22 cellular contexts compared by ENCODE assay signal in the genomic region with DNA sequence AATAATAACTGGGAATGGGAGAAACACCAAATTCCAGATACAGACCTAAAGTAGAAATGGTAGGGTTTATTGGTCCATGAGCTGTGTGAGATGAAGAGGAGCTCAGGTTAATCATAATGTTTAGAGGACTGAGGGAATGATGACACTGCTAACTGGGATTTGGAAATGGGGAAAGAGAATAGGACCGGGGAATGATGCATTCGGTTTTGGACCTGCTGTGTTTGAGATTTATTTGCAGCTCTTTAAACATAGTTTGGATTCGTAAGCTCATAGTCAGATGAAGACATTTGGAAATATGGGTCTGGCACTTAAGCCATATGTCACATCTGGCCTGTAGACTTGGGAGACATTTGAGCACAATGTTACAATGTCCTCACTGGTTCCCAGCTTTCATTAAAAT.
DNase-seq lines count a peak whose midpoint lies in the region; ATAC-seq and TF ChIP-seq lines count a peak whose summit lies in the region.
"Had no signal": no experiment of that assay in that cellular context is flagged by ENCODE, and none has a peak within 500 bp of the region (broad histone marks: within the 10 kb centered on the region; RNA-seq: fewer than 3 reads in every experiment).

No MANE protein-coding gene starts in this region.

- H3K4me3 ChIP-seq in AG04450 (ENCODE audit: low read depth, low read length) (no peak overlapping the region), astrocyte of the spinal cord (ENCODE audit: low read depth, low read length) (no peak overlapping the region)
- H3K4me3 ChIP-seq: body of pancreas, vagina had no signal

- CTCF ChIA-PET in AG04450 (lab: Charles Lee), result interaction anchor here (2.7 kb wide), 1 partner anchor 585 kb away, joined by 12 read pairs; no protein-coding TSS in a partner anchor

- no peaks in the 10 kb centered on the region for H3K27me3 ChIP-seq in AG04450 (ENCODE audit: control insufficient read depth, insufficient read depth, low read length)
- H3K27me3 ChIP-seq: body of pancreas, vagina had no signal

- in situ Hi-C loops in astrocyte of the spinal cord (cut with HindIII; ENCODE audit: low sequenced_read_pairs), result no loop called here

- DNase-seq in AG04450 (ENCODE audit: low read depth, low spot score), result peak; percentile 44
- peak; percentile 83 for DNase-seq in GM04504 (ENCODE audit: low read depth)
- DNase-seq in astrocyte of the spinal cord (ENCODE audit: low read depth, low spot score), result peak; percentile 38
- DNase-seq in hepatic stellate cell (ENCODE audit: low spot score), result peak; percentile 25
- DNase-seq in NCI-H2196 (lab: John Stamatoyannopoulos, UW; ENCODE audit: unreplicated experiment), result no peak
- no peak for DNase-seq in foreskin melanocyte
- DNase-seq: body of pancreas; CD8-positive, alpha-beta memory T cell; DMS53; endodermal cell; left cardiac atrium; mesendoderm; MM.1S; naive B cell; NCI-H146; NCI-H748 treated with DMSO at 0.1 percent for 48 hours; right cardiac atrium; SHP77 had no signal

- POLR2A ChIA-PET in AG04450 (lab: Yijun Ruan, JAX), result interaction anchor here (0.7 to 1.0 kb wide), 3 partner anchors 127 to 151 kb away, joined by 3 to 4 read pairs (median 3); no protein-coding TSS in a partner anchor

- TF ChIP-seq CTCF in AG04450 (IDR thresholded peaks at IDR 0.05; ENCODE audit: low read depth, low read length) (no peak), astrocyte of the spinal cord (IDR thresholded peaks at IDR 0.05; ENCODE audit: low read depth, low read length) (no peak)

- ATAC-seq in HG02885 (IDR thresholded peaks at IDR 0.05; ENCODE audit: poor library complexity, unreplicated experiment) (no peak), HG02642 (IDR thresholded peaks at IDR 0.05; ENCODE audit: poor library complexity, unreplicated experiment) (no peak)
- ATAC-seq: body of pancreas; right cardiac atrium; stimulated activated effector memory CD8-positive, alpha-beta T cell treated with anti-CD3 and anti-CD28 coated beads, Interleukin-12 subunit alpha, Interleukin-12 subunit beta, amount 100 ng/mL, for 72 hours had no signal

- no peak overlapping the region for H3K27ac ChIP-seq in AG04450 (ENCODE audit: low read depth, low read length)
- H3K27ac ChIP-seq: body of pancreas, vagina had no signal

- no peaks in the 10 kb centered on the region for H3K9me3 ChIP-seq in AG04450 (ENCODE audit: control insufficient read depth, insufficient read depth, low read length)
- H3K9me3 ChIP-seq: body of pancreas, vagina had no signal

Comparison
In these comparisons a context has a peak if more than half of its experiments do, and no peak if none do; other contexts are left out.
1. DNase-seq: peak in AG04450 (single experiment), GM04504 (single experiment), astrocyte of the spinal cord (single experiment) and hepatic stellate cell (single experiment); none in NCI-H2196 (single experiment) and foreskin melanocyte (single experiment).